18 cellular contexts compared by ENCODE assay signal in genomic region chr1:66770694-66771093, GRCh38. TPM values are rescaled to one million over a fixed set of nuclear protein-coding genes. Genes with fewer than 3 reads are reported as not detected.
DNase-seq lines count a peak whose midpoint lies in the region; ATAC-seq and TF ChIP-seq lines count a peak whose summit lies in the region.
"Had no signal": no experiment of that assay in that cellular context is flagged by ENCODE, and none has a peak within 500 bp of the region (broad histone marks: within the 10 kb centered on the region; RNA-seq: fewer than 3 reads in every experiment).

No MANE protein-coding gene starts in this region.

- H4K20me1 ChIP-seq in DND-41 (ENCODE audit: insufficient read depth, low read length): no peaks in the 10 kb centered on the region

- H3K4me2 ChIP-seq in DND-41 (ENCODE audit: insufficient read depth, low read length): peak overlapping the region; percentile 81

- no peaks in the 10 kb centered on the region for H3K36me3 Mint-ChIP-seq in activated CD4-positive, alpha-beta T cell treated with anti-CD3 and anti-CD28 coated beads, Interleukin-2, amount 10 ng/mL, durations not matched to agents 7 days and 5 days (ENCODE audit: low read depth)
- no peaks in the 10 kb centered on the region for H3K36me3 Mint-ChIP-seq in T-cell
- H3K36me3 Mint-ChIP-seq: naive thymus-derived CD8-positive, alpha-beta T cell had no signal

- H3K27me3 Mint-ChIP-seq in activated CD4-positive, alpha-beta T cell treated with anti-CD3 and anti-CD28 coated beads, Interleukin-2, amount 10 ng/mL, durations not matched to agents 7 days and 5 days: peaks cover 4% of the 10 kb centered on the region
- peaks cover 0 to 3% of the 10 kb centered on the region in 2 donors for H3K27me3 Mint-ChIP-seq in T-cell
- H3K27me3 Mint-ChIP-seq: activated CD8-positive, alpha-beta T cell treated with anti-CD3 and anti-CD28 coated beads for 36 hours; naive thymus-derived CD8-positive, alpha-beta T cell had no signal

- DNase-seq in activated CD4-positive, alpha-beta T cell treated with anti-CD3 and anti-CD28 coated beads, Interleukin-2, amount 10 ng/mL, durations not matched to agents 7 days and 5 days: no peak
- no peak for DNase-seq in activated CD4-positive, alpha-beta T cell treated with anti-CD3 and anti-CD28 coated beads for 4 hours
- DNase-seq in DND-41 (no peak), T-cell (no peak), epithelial cell of esophagus (ENCODE audit: low read depth) (peak; percentile 23), DMS79 (lab: John Stamatoyannopoulos, UW) (no peak), NCI-H524 treated with DMSO at 0.1 percent for 48 hours (lab: John Stamatoyannopoulos, UW) (no peak), dermis blood vessel endothelial cell (no peak)
- DNase-seq: activated CD8-positive, alpha-beta T cell treated with anti-CD3 and anti-CD28 coated beads for 36 hours; HFFc6; KBM-7; mesenchymal stem cell; naive thymus-derived CD8-positive, alpha-beta T cell; NCI-H2227 treated with DMSO at 0.1 percent for 48 hours; pancreas; transverse colon had no signal

- peak overlapping the region; percentile 83 for H2AFZ ChIP-seq in DND-41 (ENCODE audit: low read depth, low read length)

- H3K4me1 ChIP-seq in DND-41 (ENCODE audit: insufficient read depth, low read length): peaks cover 37% of the 10 kb centered on the region
- H3K4me1 ChIP-seq: pancreas, transverse colon had no signal

- peaks cover 3% of the 10 kb centered on the region for H3K9me3 Mint-ChIP-seq in activated CD4-positive, alpha-beta T cell treated with anti-CD3 and anti-CD28 coated beads, Interleukin-2, amount 10 ng/mL, durations not matched to agents 7 days and 5 days
- no peaks in the 10 kb centered on the region for H3K9me3 Mint-ChIP-seq in T-cell
- H3K9me3 Mint-ChIP-seq: activated CD8-positive, alpha-beta T cell treated with anti-CD3 and anti-CD28 coated beads for 36 hours; HFFc6; naive thymus-derived CD8-positive, alpha-beta T cell had no signal

- H3K9me3 ChIP-seq in DND-41 (ENCODE audit: insufficient read depth, low read length, severe bottlenecking): no peaks in the 10 kb centered on the region
- H3K9me3 ChIP-seq: pancreas, transverse colon had no signal

- POLR2A ChIA-PET in activated CD4-positive, alpha-beta T cell treated with anti-CD3 and anti-CD28 coated beads, Interleukin-2, amount 10 ng/mL, durations not matched to agents 7 days and 5 days (lab: Charles Lee): no interaction called here
- POLR2A ChIA-PET in T-cell (lab: Charles Lee): no interaction called here

- CTCF ChIA-PET in activated CD4-positive, alpha-beta T cell treated with anti-CD3 and anti-CD28 coated beads, Interleukin-2, amount 10 ng/mL, durations not matched to agents 7 days and 5 days (lab: Charles Lee): no interaction called here
- CTCF ChIA-PET in T-cell (lab: Charles Lee): interaction anchor here (0.6 kb wide), 2 partner anchors 20 to 793 kb away, joined by 3 read pairs; no protein-coding TSS in a partner anchor

- H3K27ac Mint-ChIP-seq in activated CD4-positive, alpha-beta T cell treated with anti-CD3 and anti-CD28 coated beads, Interleukin-2, amount 10 ng/mL, durations not matched to agents 7 days and 5 days: peak overlapping the region; percentile 16
- H3K27ac Mint-ChIP-seq in T-cell: peak overlapping the region; percentile 18 to 54
- H3K27ac Mint-ChIP-seq: HFFc6 had no signal

- H3K36me3 ChIP-seq in DND-41 (ENCODE audit: insufficient read depth, low read length): no peaks in the 10 kb centered on the region
- H3K36me3 ChIP-seq: pancreas, transverse colon had no signal

- H3K9ac ChIP-seq in DND-41 (ENCODE audit: low read depth, low read length): peak overlapping the region; percentile 57; the same call in 1 of the 2 replicates

- H3K27ac ChIP-seq in DND-41 (ENCODE audit: low read length): peak overlapping the region; percentile 89
- H3K27ac ChIP-seq: pancreas, transverse colon had no signal

- no peaks in the 10 kb centered on the region for H3K79me2 ChIP-seq in DND-41 (ENCODE audit: insufficient read depth, low read length)

- no peaks in the 10 kb centered on the region for H3K27me3 ChIP-seq in DND-41 (ENCODE audit: insufficient read depth, low read length, poor library complexity)
- H3K27me3 ChIP-seq: pancreas, transverse colon had no signal

- ATAC-seq in DND-41 (ENCODE audit: insufficient read depth, low read depth) (no peak), T-cell (replicated peaks in 1 of 4) (peak in 2 of 4 experiments; percentile 46 to 58)
- ATAC-seq: pancreas, sciatic nerve had no signal

- H3K4me3 ChIP-seq in DND-41 (ENCODE audit: low read depth in 1 of 2, low read length in 2 of 2) (no peak overlapping the region), epithelial cell of esophagus (ENCODE audit: low read length) (no peak overlapping the region)
- H3K4me3 ChIP-seq: pancreas, transverse colon had no signal

- peaks cover 26% of the 10 kb centered on the region for H3K4me1 Mint-ChIP-seq in activated CD4-positive, alpha-beta T cell treated with anti-CD3 and anti-CD28 coated beads, Interleukin-2, amount 10 ng/mL, durations not matched to agents 7 days and 5 days
- peaks cover 26 to 28% (median 28%) of the 10 kb centered on the region in 3 donors for H3K4me1 Mint-ChIP-seq in T-cell

- no peak for TF ChIP-seq CTCF in DND-41 (IDR thresholded peaks at IDR 0.05; ENCODE audit: borderline replicate concordance, extremely low read depth, low read length, poor library complexity, severe bottlenecking)
- no peak for TF ChIP-seq CTCF in epithelial cell of esophagus (IDR thresholded peaks at IDR 0.05; ENCODE audit: insufficient read depth, low read depth, low read length, missing control alignments)

- H3K4me3 Mint-ChIP-seq in activated CD4-positive, alpha-beta T cell treated with anti-CD3 and anti-CD28 coated beads, Interleukin-2, amount 10 ng/mL, durations not matched to agents 7 days and 5 days: no peak overlapping the region
- H3K4me3 Mint-ChIP-seq in T-cell: peak overlapping the region in 2 of 3 donors; percentile 65 to 74
- H3K4me3 Mint-ChIP-seq: HFFc6 had no signal

RNA-seq across cellular contexts. Expression of gene DYNLT5, which starts 18.4 kb away (rescaled TPM):
- total RNA-seq in activated CD4-positive, alpha-beta T cell treated with anti-CD3 and anti-CD28 coated beads, Interleukin-2, amount 10 ng/mL, durations not matched to agents 7 days and 5 days: not detected
- total RNA-seq in T-cell (under 1 TPM in 1 of 5 donors, not detected in 4; 0.78 TPM), dermis blood vessel endothelial cell (1.1 and 3.9 TPM in 2 replicates)
- total RNA-seq: activated CD8-positive, alpha-beta T cell treated with anti-CD3 and anti-CD28 coated beads for 36 hours; naive thymus-derived CD8-positive, alpha-beta T cell had no signal

RNA-seq across cellular contexts. Expression of gene INSL5, which starts 30.4 kb away (rescaled TPM):
- total RNA-seq in activated CD4-positive, alpha-beta T cell treated with anti-CD3 and anti-CD28 coated beads, Interleukin-2, amount 10 ng/mL, durations not matched to agents 7 days and 5 days: not detected
- total RNA-seq in T-cell: not detected
- total RNA-seq in dermis blood vessel endothelial cell: not detected in 2 replicates
- total RNA-seq: activated CD8-positive, alpha-beta T cell treated with anti-CD3 and anti-CD28 coated beads for 36 hours; cerebellum; HFFc6; naive thymus-derived CD8-positive, alpha-beta T cell; pancreas; sciatic nerve had no signal
